In genomic region chr16:82810077-82810476, GRCh38 we compare ENCODE assay signal across 2 cellular contexts.
A peak's percentile ranks its signal among the peaks of the same experiment; 100 is the strongest.
TF ChIP-seq lines count a peak whose summit lies in the region.

No MANE protein-coding gene starts in this region.

TF ChIP-seq in SK-N-SH, 30 proteins besides CTCF, POLR2A, EP300 and RAD21 (continued from another document):
- TF ChIP-seq REST (IDR thresholded peaks at IDR 0.05; ENCODE audit: low read depth, low read length), result peak; percentile 89

TF ChIP-seq in GM23338, 12 proteins besides CTCF, POLR2A, EP300 and RAD21:
- TF ChIP-seq ZNF462 (CRISPR knock-in tag; IDR thresholded peaks at IDR 0.05) (no peak), REST (IDR thresholded peaks at IDR 0.05; ENCODE audit: unreplicated experiment) (peak; percentile 45)
